Comparison of ENCODE assay signal across 1 cellular context in the genomic region with DNA sequence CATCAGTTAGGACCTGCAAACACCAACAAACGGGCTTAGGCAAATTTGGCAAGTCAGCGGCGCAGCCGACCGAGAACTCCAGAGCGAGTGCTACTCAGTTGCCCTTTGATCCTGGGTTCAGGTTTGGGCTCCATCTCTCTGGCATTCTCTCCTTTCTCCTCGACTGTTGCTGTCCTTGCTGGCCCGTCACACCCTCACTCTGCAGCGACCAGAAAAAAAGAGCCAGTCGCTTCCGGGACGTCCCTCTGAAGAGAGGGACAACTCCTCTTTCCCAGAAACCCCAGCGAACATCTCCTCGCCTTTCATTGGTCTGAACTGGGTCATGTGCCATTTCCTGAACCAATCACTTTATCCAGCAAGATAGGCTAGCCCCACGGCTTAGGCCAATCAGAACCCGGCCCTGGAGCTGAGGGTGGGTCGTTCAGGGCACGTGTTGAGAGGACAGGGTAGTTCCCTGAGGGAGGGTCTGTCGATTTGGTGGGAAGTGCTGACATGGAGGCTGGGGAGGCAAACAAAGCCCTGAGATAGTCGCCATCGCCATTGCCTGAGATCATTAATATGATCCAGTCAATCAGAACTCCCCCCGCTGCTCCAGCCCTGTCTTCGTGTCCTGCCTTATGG.
TF ChIP-seq lines count a peak whose summit lies in the region.

No MANE protein-coding gene starts in this region.

TF ChIP-seq in K562, 482 proteins besides CTCF, POLR2A, EP300 and RAD21 (continued from another document and continues in another):
- TF ChIP-seq, protein P1, sequence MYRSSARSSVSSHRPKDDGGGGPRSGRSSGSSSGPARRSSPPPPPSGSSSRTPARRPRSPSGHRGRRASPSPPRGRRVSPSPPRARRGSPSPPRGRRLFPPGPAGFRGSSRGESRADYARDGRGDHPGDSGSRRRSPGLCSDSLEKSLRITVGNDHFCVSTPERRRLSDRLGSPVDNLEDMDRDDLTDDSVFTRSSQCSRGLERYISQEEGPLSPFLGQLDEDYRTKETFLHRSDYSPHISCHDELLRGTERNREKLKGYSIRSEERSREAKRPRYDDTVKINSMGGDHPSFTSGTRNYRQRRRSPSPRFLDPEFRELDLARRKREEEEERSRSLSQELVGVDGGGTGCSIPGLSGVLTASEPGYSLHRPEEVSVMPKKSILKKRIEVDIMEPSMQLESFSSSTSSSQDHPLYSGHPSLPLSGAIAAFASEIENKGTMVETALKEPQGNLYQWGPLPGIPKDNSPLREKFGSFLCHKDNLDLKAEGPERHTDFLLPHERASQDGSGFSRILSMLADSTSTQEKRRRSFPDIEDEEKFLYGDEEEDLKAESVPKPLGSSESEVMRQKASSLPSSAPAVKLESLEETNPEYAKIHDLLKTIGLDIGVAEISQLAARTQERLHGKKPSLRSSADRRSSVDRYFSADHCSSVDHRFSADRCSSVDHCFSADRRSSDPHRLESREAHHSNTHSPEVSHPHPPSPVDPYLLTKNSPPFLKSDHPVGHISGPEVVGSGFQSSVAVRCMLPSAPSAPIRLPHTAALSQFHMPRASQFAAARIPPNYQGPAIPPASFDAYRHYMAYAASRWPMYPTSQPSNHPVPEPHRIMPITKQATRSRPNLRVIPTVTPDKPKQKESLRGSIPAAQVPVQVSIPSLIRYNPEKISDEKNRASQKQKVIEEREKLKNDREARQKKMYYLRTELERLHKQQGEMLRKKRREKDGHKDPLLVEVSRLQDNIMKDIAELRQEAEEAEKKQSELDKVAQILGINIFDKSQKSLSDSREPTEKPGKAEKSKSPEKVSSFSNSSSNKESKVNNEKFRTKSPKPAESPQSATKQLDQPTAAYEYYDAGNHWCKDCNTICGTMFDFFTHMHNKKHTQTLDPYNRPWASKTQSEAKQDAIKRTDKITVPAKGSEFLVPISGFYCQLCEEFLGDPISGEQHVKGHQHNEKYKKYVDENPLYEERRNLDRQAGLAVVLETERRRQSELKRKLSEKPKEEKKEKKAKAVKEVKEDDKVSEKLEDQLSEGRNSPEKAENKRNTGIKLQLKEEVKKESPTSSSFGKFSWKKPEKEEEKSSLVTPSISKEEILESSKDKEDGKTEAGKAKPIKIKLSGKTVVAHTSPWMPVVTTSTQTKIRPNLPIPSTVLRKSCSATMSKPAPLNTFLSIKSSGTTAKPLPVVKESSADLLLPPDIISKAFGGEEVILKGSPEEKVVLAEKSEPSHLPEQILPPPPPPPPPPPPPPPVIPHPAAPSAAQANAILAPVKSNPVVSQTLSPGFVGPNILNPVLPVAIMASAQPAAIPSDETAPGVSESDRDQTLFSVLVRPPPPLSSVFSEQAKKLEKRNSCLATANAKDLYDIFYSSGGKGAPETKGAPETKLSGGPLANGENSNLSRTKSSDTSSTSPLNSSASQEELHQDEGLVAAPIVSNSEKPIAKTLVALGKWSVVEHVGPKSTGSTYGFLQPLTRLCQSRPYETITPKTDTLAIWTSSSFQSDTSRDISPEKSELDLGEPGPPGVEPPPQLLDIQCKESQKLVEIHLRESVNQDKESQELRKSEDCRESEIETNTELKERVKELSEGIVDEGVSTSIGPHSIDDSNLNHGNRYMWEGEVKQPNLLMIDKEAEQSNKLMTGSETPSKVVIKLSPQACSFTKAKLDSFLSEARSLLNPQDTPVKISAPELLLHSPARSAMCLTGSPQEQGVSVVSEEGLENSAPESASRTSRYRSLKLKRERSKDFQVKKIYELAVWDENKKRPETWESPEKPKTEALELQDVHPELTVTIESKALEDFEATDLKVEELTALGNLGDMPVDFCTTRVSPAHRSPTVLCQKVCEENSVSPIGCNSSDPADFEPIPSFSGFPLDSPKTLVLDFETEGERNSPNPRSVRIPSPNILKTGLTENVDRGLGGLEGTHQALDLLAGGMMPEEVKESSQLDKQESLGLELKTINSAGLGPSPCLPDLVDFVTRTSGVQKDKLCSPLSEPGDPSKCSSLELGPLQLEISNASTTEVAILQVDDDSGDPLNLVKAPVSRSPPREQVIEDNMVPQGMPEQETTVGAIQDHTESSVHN (IDR thresholded peaks at IDR 0.05; ENCODE audit: borderline replicate concordance in 1 of 2, low read depth in 1 of 2): no peak
- TF ChIP-seq SIRT6 (IDR thresholded peaks at IDR 0.05; ENCODE audit: low read depth, low read length) (no peak), ZNF431 (CRISPR knock-in tag; IDR thresholded peaks at IDR 0.05) (peak; percentile 84; the same call in 1 of the 2 replicates), HDAC8 (tag; IDR thresholded peaks at IDR 0.05) (peak; percentile 86; the same call in 1 of the 2 replicates), JUNB (CRISPR knock-in tag; conservative IDR thresholded peaks at IDR 0.05) (no peak), BRD9 (IDR thresholded peaks at IDR 0.05; ENCODE audit: low read depth, partially characterized antibody) (no peak), PRMT5 (CRISPR knock-in tag; IDR thresholded peaks at IDR 0.05) (no peak), NR2C1 (IDR thresholded peaks at IDR 0.05) (no peak), NR2C1 (tag; IDR thresholded peaks at IDR 0.05) (no peak), DIDO1 (tag; IDR thresholded peaks at IDR 0.05; ENCODE audit: low read depth) (peak; percentile 79), ZNF311 (CRISPR knock-in tag; IDR thresholded peaks at IDR 0.05) (no peak), ADNP (tag; IDR thresholded peaks at IDR 0.05) (no peak), ZNF134 (CRISPR knock-in tag; conservative IDR thresholded peaks at IDR 0.05) (no peak), ZNF830 (CRISPR knock-in tag; IDR thresholded peaks at IDR 0.05) (no peak), SREBF2 (CRISPR knock-in tag; IDR thresholded peaks at IDR 0.05) (peak; percentile 97), GABPA (tag; conservative IDR thresholded peaks at IDR 0.05; ENCODE audit: low read depth) (peak; percentile 35), SNRNP70 (optimal IDR thresholded peaks at IDR 0.05; ENCODE audit: low read depth, low read length) (no peak), RNF2 (IDR thresholded peaks at IDR 0.05) (peak; percentile 93), ZNF124 (CRISPR knock-in tag; IDR thresholded peaks at IDR 0.05) (no peak), ZNF589 (CRISPR knock-in tag; IDR thresholded peaks at IDR 0.05; ENCODE audit: low read depth) (peak; percentile 96), TCF7L2 (IDR thresholded peaks at IDR 0.05; ENCODE audit: low read depth, low read length) (no peak), SRSF7 (optimal IDR thresholded peaks at IDR 0.05; ENCODE audit: low read depth, low read length) (no peak), SRF (CRISPR knock-in tag; IDR thresholded peaks at IDR 0.05) (0 out of 4 replicates have a peak, but pooled peaks of 1 of the 2 experiments have one; percentile 51), KAT7 (CRISPR knock-in tag; IDR thresholded peaks at IDR 0.05; ENCODE audit: borderline replicate concordance) (no peak), RHOXF2B (CRISPR knock-in tag; conservative IDR thresholded peaks at IDR 0.05) (no peak), RFX5 (IDR thresholded peaks at IDR 0.05; ENCODE audit: low read depth, low read length) (no peak), MAZ (CRISPR knock-in tag; conservative IDR thresholded peaks at IDR 0.05 in 1 of 2, IDR thresholded peaks at IDR 0.05 in 1 of 2) (peak; percentile 48 to 50; a peak in 3 of 4 replicates), BRD4 (IDR thresholded peaks at IDR 0.05) (no peak)
- TF ChIP-seq, protein P2, sequence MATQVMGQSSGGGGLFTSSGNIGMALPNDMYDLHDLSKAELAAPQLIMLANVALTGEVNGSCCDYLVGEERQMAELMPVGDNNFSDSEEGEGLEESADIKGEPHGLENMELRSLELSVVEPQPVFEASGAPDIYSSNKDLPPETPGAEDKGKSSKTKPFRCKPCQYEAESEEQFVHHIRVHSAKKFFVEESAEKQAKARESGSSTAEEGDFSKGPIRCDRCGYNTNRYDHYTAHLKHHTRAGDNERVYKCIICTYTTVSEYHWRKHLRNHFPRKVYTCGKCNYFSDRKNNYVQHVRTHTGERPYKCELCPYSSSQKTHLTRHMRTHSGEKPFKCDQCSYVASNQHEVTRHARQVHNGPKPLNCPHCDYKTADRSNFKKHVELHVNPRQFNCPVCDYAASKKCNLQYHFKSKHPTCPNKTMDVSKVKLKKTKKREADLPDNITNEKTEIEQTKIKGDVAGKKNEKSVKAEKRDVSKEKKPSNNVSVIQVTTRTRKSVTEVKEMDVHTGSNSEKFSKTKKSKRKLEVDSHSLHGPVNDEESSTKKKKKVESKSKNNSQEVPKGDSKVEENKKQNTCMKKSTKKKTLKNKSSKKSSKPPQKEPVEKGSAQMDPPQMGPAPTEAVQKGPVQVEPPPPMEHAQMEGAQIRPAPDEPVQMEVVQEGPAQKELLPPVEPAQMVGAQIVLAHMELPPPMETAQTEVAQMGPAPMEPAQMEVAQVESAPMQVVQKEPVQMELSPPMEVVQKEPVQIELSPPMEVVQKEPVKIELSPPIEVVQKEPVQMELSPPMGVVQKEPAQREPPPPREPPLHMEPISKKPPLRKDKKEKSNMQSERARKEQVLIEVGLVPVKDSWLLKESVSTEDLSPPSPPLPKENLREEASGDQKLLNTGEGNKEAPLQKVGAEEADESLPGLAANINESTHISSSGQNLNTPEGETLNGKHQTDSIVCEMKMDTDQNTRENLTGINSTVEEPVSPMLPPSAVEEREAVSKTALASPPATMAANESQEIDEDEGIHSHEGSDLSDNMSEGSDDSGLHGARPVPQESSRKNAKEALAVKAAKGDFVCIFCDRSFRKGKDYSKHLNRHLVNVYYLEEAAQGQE (CRISPR knock-in tag; IDR thresholded peaks at IDR 0.05; ENCODE audit: low read depth): no peak
- TF ChIP-seq, protein P3, sequence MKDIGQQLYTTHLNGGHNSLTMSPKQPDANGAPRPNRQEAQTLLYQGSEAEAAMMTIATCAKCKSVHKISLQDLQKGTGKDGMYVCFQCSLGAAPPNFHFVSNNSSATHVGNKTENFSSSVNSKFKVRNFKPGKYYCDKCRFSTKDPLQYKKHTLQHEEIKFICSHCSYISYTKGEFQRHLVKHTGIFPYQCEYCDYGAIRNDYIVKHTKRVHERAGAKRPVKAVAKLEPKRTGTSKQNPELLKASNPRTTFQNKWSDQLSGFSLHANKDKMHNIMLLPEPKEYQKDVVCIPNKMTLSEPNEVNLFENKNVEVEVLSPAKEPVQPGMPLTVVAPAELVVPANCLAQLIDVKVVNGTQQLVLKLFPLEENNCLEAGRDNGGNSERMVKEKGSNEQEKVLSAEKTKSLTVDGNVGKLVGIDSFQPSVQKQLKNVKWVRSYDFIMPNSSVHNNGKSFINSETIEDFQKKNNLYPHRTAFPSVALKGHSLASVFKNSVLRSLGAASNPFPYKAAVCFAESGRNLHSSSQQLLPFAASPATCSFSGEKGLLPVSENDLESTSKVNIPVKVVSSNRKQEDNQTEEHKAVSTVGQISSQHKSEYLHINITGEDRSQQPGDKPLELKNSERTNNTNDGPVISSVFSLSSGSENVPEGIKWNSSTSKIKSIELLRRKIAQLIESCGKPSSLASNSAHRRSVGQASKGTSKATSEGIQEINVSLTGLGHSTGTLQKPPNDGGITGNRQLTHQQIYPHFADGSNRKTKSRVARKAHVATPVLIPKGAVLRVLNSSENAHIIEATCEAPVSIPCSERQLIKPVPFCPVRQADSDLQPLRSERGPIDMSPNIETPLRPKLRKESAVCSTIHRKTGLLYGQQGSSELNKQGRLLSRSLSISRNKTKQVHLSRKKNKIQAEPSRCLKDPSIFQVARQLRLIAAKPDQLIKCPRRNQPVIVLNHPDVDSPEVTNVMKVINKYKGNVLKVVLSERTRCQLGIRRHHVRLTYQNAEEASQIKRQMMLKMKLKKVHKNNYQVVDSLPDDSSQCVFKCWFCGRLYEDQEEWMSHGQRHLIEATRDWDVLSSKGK (CRISPR knock-in tag; IDR thresholded peaks at IDR 0.05): no peak
- TF ChIP-seq, protein P4, sequence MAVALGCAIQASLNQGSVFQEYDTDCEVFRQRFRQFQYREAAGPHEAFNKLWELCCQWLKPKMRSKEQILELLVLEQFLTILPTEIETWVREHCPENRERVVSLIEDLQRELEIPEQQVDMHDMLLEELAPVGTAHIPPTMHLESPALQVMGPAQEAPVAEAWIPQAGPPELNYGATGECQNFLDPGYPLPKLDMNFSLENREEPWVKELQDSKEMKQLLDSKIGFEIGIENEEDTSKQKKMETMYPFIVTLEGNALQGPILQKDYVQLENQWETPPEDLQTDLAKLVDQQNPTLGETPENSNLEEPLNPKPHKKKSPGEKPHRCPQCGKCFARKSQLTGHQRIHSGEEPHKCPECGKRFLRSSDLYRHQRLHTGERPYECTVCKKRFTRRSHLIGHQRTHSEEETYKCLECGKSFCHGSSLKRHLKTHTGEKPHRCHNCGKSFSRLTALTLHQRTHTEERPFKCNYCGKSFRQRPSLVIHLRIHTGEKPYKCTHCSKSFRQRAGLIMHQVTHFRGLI (CRISPR knock-in tag; IDR thresholded peaks at IDR 0.05): no peak
- TF ChIP-seq, protein P5, sequence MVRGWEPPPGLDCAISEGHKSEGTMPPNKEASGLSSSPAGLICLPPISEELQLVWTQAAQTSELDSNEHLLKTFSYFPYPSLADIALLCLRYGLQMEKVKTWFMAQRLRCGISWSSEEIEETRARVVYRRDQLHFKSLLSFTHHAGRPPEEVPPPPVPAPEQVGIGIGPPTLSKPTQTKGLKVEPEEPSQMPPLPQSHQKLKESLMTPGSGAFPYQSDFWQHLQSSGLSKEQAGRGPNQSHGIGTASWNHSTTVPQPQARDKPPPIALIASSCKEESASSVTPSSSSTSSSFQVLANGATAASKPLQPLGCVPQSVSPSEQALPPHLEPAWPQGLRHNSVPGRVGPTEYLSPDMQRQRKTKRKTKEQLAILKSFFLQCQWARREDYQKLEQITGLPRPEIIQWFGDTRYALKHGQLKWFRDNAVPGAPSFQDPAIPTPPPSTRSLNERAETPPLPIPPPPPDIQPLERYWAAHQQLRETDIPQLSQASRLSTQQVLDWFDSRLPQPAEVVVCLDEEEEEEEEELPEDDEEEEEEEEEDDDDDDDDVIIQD (CRISPR knock-in tag; IDR thresholded peaks at IDR 0.05): no peak
- TF ChIP-seq, protein P6, sequence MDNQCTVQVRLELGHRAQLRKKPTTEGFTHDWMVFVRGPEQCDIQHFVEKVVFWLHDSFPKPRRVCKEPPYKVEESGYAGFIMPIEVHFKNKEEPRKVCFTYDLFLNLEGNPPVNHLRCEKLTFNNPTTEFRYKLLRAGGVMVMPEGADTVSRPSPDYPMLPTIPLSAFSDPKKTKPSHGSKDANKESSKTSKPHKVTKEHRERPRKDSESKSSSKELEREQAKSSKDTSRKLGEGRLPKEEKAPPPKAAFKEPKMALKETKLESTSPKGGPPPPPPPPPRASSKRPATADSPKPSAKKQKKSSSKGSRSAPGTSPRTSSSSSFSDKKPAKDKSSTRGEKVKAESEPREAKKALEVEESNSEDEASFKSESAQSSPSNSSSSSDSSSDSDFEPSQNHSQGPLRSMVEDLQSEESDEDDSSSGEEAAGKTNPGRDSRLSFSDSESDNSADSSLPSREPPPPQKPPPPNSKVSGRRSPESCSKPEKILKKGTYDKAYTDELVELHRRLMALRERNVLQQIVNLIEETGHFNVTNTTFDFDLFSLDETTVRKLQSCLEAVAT (IDR thresholded peaks at IDR 0.05): no peak
